24 cellular contexts compared by ENCODE assay signal in the genomic region with DNA sequence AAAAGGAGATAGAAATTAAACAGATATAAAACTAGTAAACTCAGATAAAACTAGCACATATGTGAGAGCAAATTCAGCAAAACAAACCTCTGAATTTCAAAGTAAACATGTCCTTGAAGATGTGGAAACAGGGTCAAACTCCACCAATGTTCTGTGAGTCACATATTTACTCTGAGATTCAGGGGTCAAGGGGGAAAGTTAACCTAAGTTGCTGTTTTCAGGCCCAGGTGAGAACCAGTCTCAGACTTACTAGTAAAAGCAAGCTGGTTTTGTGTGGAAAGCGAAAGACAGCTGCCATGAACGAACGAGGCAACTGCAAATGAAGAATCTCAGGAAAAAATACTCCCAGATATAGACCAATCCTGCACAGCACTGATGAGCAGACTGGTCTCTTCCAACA. TPM values are rescaled to one million over a fixed set of nuclear protein-coding genes. Genes with fewer than 3 reads are reported as not detected.
DNase-seq lines count a peak whose midpoint lies in the region; ATAC-seq, FAIRE-seq and TF ChIP-seq lines count a peak whose summit lies in the region.
"Had no signal": no experiment of that assay in that cellular context is flagged by ENCODE, and none has a peak within 500 bp of the region (broad histone marks: within the 10 kb centered on the region; RNA-seq: fewer than 3 reads in every experiment).

No MANE protein-coding gene starts in this region.

- H3K27me3 ChIP-seq in heart left ventricle, result no peaks in the 10 kb centered on the region
- H3K27me3 ChIP-seq in small intestine (ENCODE audit: control insufficient read depth in 2 of 2, insufficient read depth in 2 of 2, low read length in 2 of 2), result no peaks in the 10 kb centered on the region
- H3K27me3 ChIP-seq: breast epithelium, SJSA1 had no signal

- TF ChIP-seq POLR2A in heart left ventricle (IDR thresholded peaks at IDR 0.05), result no peak

- ATAC-seq in Right ventricle myocardium superior (ENCODE audit: poor library complexity) (peak; percentile 15), heart left ventricle (no peak), left lobe of liver (peak; percentile 74), HG02678 (IDR thresholded peaks at IDR 0.05; ENCODE audit: unreplicated experiment) (no peak), HG02571 (IDR thresholded peaks at IDR 0.05; ENCODE audit: unreplicated experiment) (no peak)
- ATAC-seq: activated CD4-positive, alpha-beta T cell treated with anti-CD3 and anti-CD28 coated beads for 36 hours; PC-3; stimulated activated effector memory CD8-positive, alpha-beta T cell treated with anti-CD3 and anti-CD28 coated beads, Interleukin-12 subunit alpha, Interleukin-12 subunit beta, amount 100 ng/mL, for 72 hours had no signal

- DNase-seq in Right ventricle myocardium superior (no peak), heart left ventricle (no peak), left lobe of liver (ENCODE audit: low spot score) (no peak), small intestine (peak; percentile 84), coronary artery (ENCODE audit: low spot score) (no peak)
- DNase-seq: activated CD4-positive, alpha-beta T cell treated with anti-CD3 and anti-CD28 coated beads for 36 hours; activated naive CD4-positive, alpha-beta T cell treated with anti-CD3 and anti-CD28 coated beads for 36 hours; amniotic stem cell; cortex of kidney; DMS79; GF-D8; islet precursor cell; NCI-H1092 treated with DMSO at 0.1 percent for 48 hours; NCI-H2029; NCI-H2227 treated with DMSO at 0.1 percent for 48 hours; occipital lobe; PC-3; substantia nigra had no signal

- FAIRE-seq in small intestine (lab: Jason Lieb, UNC), result no peak

- WGBS in heart left ventricle, 4 donors, result 71 to 79% (median 74%) methylated on average over 3 of the region's 3 CpGs
- WGBS in small intestine, 3 donors, result 30 to 65% (median 46%) methylated on average over 3 of the region's 3 CpGs

- H3K9me3 ChIP-seq in heart left ventricle (no peaks in the 10 kb centered on the region), small intestine (ENCODE audit: control insufficient read depth, low read depth) (no peaks in the 10 kb centered on the region)
- H3K9me3 ChIP-seq: breast epithelium, SJSA1 had no signal

- peaks cover 0 to 56% (median 50%) of the 10 kb centered on the region in 12 donors for H3K4me1 ChIP-seq in heart left ventricle
- peaks cover 2 to 6% of the 10 kb centered on the region in 2 donors for H3K4me1 ChIP-seq in small intestine (ENCODE audit: control insufficient read depth in 2 of 2, insufficient read depth in 1 of 2, low read depth in 1 of 2, low read length in 1 of 2)
- H3K4me1 ChIP-seq: breast epithelium had no signal

- H3K4me3 ChIP-seq in heart left ventricle (no peak overlapping the region), small intestine (ENCODE audit: low read depth in 1 of 2, low read length in 2 of 2) (no peak overlapping the region), coronary artery (no peak overlapping the region)
- H3K4me3 ChIP-seq: breast epithelium, SJSA1 had no signal

- peaks cover 0 to 33% (median 17%) of the 10 kb centered on the region in 9 donors for H3K36me3 ChIP-seq in heart left ventricle
- peaks cover 0 to 5% of the 10 kb centered on the region in 2 donors for H3K36me3 ChIP-seq in small intestine (ENCODE audit: control insufficient read depth in 2 of 2, insufficient read depth in 2 of 2, low read length in 2 of 2)
- H3K36me3 ChIP-seq: breast epithelium had no signal

- TF ChIP-seq CTCF in heart left ventricle (IDR thresholded peaks at IDR 0.05) (no peak), VCaP (conservative IDR thresholded peaks at IDR 0.05) (no peak), coronary artery (IDR thresholded peaks at IDR 0.05) (no peak)

- no peak overlapping the region for H3K27ac ChIP-seq in heart left ventricle
- peak overlapping the region; percentile 54 for H3K27ac ChIP-seq in VCaP
- H3K27ac ChIP-seq in small intestine (ENCODE audit: low read depth in 1 of 2, low read length in 1 of 2), result no peak overlapping the region
- H3K27ac ChIP-seq in coronary artery, result no peak overlapping the region
- H3K27ac ChIP-seq: breast epithelium, SJSA1 had no signal

- intact Hi-C loops in Right ventricle myocardium superior (cut with DNase I) (no loop called here), heart left ventricle (cut with DNase I) (loop anchor here in 2 of 10 donors (5.0 to 10.0 kb wide), 2 partner anchors 254 to 261 kb away; no protein-coding TSS in a partner anchor)

RNA-seq across cellular contexts. Expression of gene PSMB7, which starts 29.0 kb away (rescaled TPM):
- total RNA-seq in Right ventricle myocardium superior (172 TPM), heart left ventricle (100 to 1,000 TPM; 149 to 273 (median 163) TPM), left lobe of liver (86.0 TPM)
- polyA plus RNA-seq in heart left ventricle (100 to 1,000 TPM; 250 to 281 TPM), small intestine (100 to 1,000 TPM; 183 to 221 (median 194) TPM)

Comparison
In these comparisons a context has a peak if more than half of its experiments do, and no peak if none do; other contexts are left out.
1. ATAC-seq: peak in Right ventricle myocardium superior (single experiment) and left lobe of liver (single experiment); none in heart left ventricle (0 of 4), HG02678 (single experiment) and HG02571 (single experiment).